ENCODE assay signal across 14 cellular contexts in genomic region chr12:94795053-94795452, GRCh38.
DNase-seq lines count a peak whose midpoint lies in the region; ATAC-seq and TF ChIP-seq lines count a peak whose summit lies in the region.
"Had no signal": no experiment of that assay in that cellular context is flagged by ENCODE, and none has a peak within 500 bp of the region (broad histone marks: within the 10 kb centered on the region; RNA-seq: fewer than 3 reads in every experiment).

No MANE protein-coding gene starts in this region.

- no peaks in the 10 kb centered on the region for H3K9me3 Mint-ChIP-seq in activated CD4-positive, alpha-beta T cell treated with anti-CD3 and anti-CD28 coated beads, Interleukin-2, amount 10 ng/mL, durations not matched to agents 7 days and 5 days
- H3K9me3 Mint-ChIP-seq in activated naive CD8-positive, alpha-beta T cell treated with anti-CD3 and anti-CD28 coated beads, Interleukin-2, amount 50 U/mL, for 24 hours = no peaks in the 10 kb centered on the region

- peaks cover 3% of the 10 kb centered on the region for H3K27me3 Mint-ChIP-seq in activated CD4-positive, alpha-beta T cell treated with anti-CD3 and anti-CD28 coated beads, Interleukin-2, amount 10 ng/mL, durations not matched to agents 7 days and 5 days
- peaks cover 4% of the 10 kb centered on the region for H3K27me3 Mint-ChIP-seq in activated naive CD8-positive, alpha-beta T cell treated with anti-CD3 and anti-CD28 coated beads, Interleukin-2, amount 50 U/mL, for 24 hours

- H3K9me3 ChIP-seq in KOPT-K1 (ENCODE audit: insufficient read depth, low read length, poor library complexity, severe bottlenecking) (no peaks in the 10 kb centered on the region), parathyroid adenoma (ENCODE audit: control insufficient read depth, low read length) (no peaks in the 10 kb centered on the region), right cardiac atrium (ENCODE audit: control insufficient read depth, low read length) (no peaks in the 10 kb centered on the region)
- H3K9me3 ChIP-seq: BLaER1 treated with 17β-estradiol and CSF1 and Interleukin-3, amounts not matched to agents 10 nM and 100 nM had no signal

- H3K27ac ChIP-seq in KOPT-K1 (ENCODE audit: low read depth, low read length, poor library complexity, severe bottlenecking) (peak overlapping the region; percentile 6), parathyroid adenoma (peak overlapping the region; percentile 66), right cardiac atrium (ENCODE audit: low read length) (no peak overlapping the region)
- H3K27ac ChIP-seq: BLaER1 treated with 17β-estradiol and CSF1 and Interleukin-3, amounts not matched to agents 10 nM and 100 nM had no signal

- H3K4me1 Mint-ChIP-seq in activated CD4-positive, alpha-beta T cell treated with anti-CD3 and anti-CD28 coated beads, Interleukin-2, amount 10 ng/mL, durations not matched to agents 7 days and 5 days = peaks cover 18% of the 10 kb centered on the region
- H3K4me1 Mint-ChIP-seq in activated naive CD8-positive, alpha-beta T cell treated with anti-CD3 and anti-CD28 coated beads, Interleukin-2, amount 50 U/mL, for 24 hours = no peaks in the 10 kb centered on the region

- H3K4me3 Mint-ChIP-seq in activated CD4-positive, alpha-beta T cell treated with anti-CD3 and anti-CD28 coated beads, Interleukin-2, amount 10 ng/mL, durations not matched to agents 7 days and 5 days = no peak overlapping the region
- no peak overlapping the region for H3K4me3 Mint-ChIP-seq in activated naive CD8-positive, alpha-beta T cell treated with anti-CD3 and anti-CD28 coated beads, Interleukin-2, amount 50 U/mL, for 24 hours

- peak; percentile 16 for DNase-seq in activated CD4-positive, alpha-beta T cell treated with anti-CD3 and anti-CD28 coated beads, Interleukin-2, amount 10 ng/mL, durations not matched to agents 7 days and 5 days
- DNase-seq in activated CD4-positive, alpha-beta T cell treated with anti-CD3 and anti-CD28 coated beads, Interleukin-2, amount 50 U/mL, for 1 hour = no peak
- no peak for DNase-seq in activated naive CD8-positive, alpha-beta T cell treated with anti-CD3 and anti-CD28 coated beads, Interleukin-2, amount 50 U/mL, for 24 hours
- DNase-seq in NCI-H2029 treated with DMSO at 0.1 percent for 48 hours (lab: John Stamatoyannopoulos, UW) (no peak), right cardiac atrium (no peak), AG08396 (ENCODE audit: low spot score) (no peak)
- DNase-seq: DMS79 treated with DMSO at 0.1 percent for 48 hours, NCI-H187 treated with DMSO at 0.1 percent for 48 hours, NCI-H510A, NCI-H774 had no signal

- POLR2A ChIA-PET in activated CD4-positive, alpha-beta T cell treated with anti-CD3 and anti-CD28 coated beads, Interleukin-2, amount 10 ng/mL, durations not matched to agents 7 days and 5 days (lab: Charles Lee) = no interaction called here

- WGBS in right cardiac atrium = 85% methylated on average over 4 of the region's 4 CpGs

- H3K79me2 ChIP-seq in parathyroid adenoma = peaks cover 25% of the 10 kb centered on the region

- H3K27ac Mint-ChIP-seq in activated CD4-positive, alpha-beta T cell treated with anti-CD3 and anti-CD28 coated beads, Interleukin-2, amount 10 ng/mL, durations not matched to agents 7 days and 5 days = peak overlapping the region; percentile 31
- H3K27ac Mint-ChIP-seq in activated naive CD8-positive, alpha-beta T cell treated with anti-CD3 and anti-CD28 coated beads, Interleukin-2, amount 50 U/mL, for 24 hours = no peak overlapping the region

- peak overlapping the region; percentile 55 for H2AFZ ChIP-seq in parathyroid adenoma

- no peak overlapping the region for H3K9ac ChIP-seq in parathyroid adenoma
- H3K9ac ChIP-seq: BLaER1 treated with 17β-estradiol and CSF1 and Interleukin-3, amounts not matched to agents 10 nM and 100 nM had no signal

- H3K4me3 ChIP-seq in parathyroid adenoma (ENCODE audit: low read depth, low read length) (no peak overlapping the region), right cardiac atrium (ENCODE audit: low read length) (no peak overlapping the region)
- H3K4me3 ChIP-seq: BLaER1 treated with 17β-estradiol and CSF1 and Interleukin-3, amounts not matched to agents 10 nM and 100 nM had no signal

- peak; percentile 40 for ATAC-seq in activated naive CD8-positive, alpha-beta T cell treated with anti-CD3 and anti-CD28 coated beads, Interleukin-2, amount 50 U/mL, for 24 hours
- no peak for ATAC-seq in right cardiac atrium
- ATAC-seq: Right ventricle myocardium inferior had no signal

- intact Hi-C loops in right cardiac atrium (cut with DNase I) = no loop called here

- H3K27me3 ChIP-seq in parathyroid adenoma (ENCODE audit: control insufficient read depth, insufficient read depth, low read length) (no peaks in the 10 kb centered on the region), right cardiac atrium (ENCODE audit: control insufficient read depth, insufficient read depth) (no peaks in the 10 kb centered on the region)
- H3K27me3 ChIP-seq: BLaER1 treated with 17β-estradiol and CSF1 and Interleukin-3, amounts not matched to agents 10 nM and 100 nM had no signal

- TF ChIP-seq CTCF in parathyroid adenoma (IDR thresholded peaks at IDR 0.05) = no peak

- CTCF ChIA-PET in activated CD4-positive, alpha-beta T cell treated with anti-CD3 and anti-CD28 coated beads, Interleukin-2, amount 10 ng/mL, durations not matched to agents 7 days and 5 days (lab: Charles Lee) = no interaction called here

- H3K4me2 ChIP-seq in parathyroid adenoma (ENCODE audit: low read length) = no peak overlapping the region
- H3K4me2 ChIP-seq: BLaER1 treated with 17β-estradiol and CSF1 and Interleukin-3, amounts not matched to agents 10 nM and 100 nM had no signal

- H3K36me3 ChIP-seq in KOPT-K1 (ENCODE audit: insufficient read depth, low read length) = no peaks in the 10 kb centered on the region
- no peaks in the 10 kb centered on the region for H3K36me3 ChIP-seq in parathyroid adenoma (ENCODE audit: control insufficient read depth, insufficient read depth, low read length)
- H3K36me3 ChIP-seq: BLaER1 treated with 17β-estradiol and CSF1 and Interleukin-3, amounts not matched to agents 10 nM and 100 nM had no signal

- H3K36me3 Mint-ChIP-seq in activated CD4-positive, alpha-beta T cell treated with anti-CD3 and anti-CD28 coated beads, Interleukin-2, amount 10 ng/mL, durations not matched to agents 7 days and 5 days (ENCODE audit: low read depth) = no peaks in the 10 kb centered on the region
- H3K36me3 Mint-ChIP-seq in activated naive CD8-positive, alpha-beta T cell treated with anti-CD3 and anti-CD28 coated beads, Interleukin-2, amount 50 U/mL, for 24 hours (ENCODE audit: low read depth) = no peaks in the 10 kb centered on the region

- H3K4me1 ChIP-seq in parathyroid adenoma = peaks cover 37% of the 10 kb centered on the region
- H3K4me1 ChIP-seq in right cardiac atrium (ENCODE audit: control insufficient read depth, insufficient read depth, low read length) = peaks cover 3% of the 10 kb centered on the region
